8 cellular contexts compared by ENCODE assay signal in genomic region chrX:132615396-132616131, GRCh38.
DNase-seq lines count a peak whose midpoint lies in the region; TF ChIP-seq lines count a peak whose summit lies in the region.

No MANE protein-coding gene starts in this region.

- H3K56ac ChIP-seq in mesendoderm (ENCODE audit: low read length), result no peak overlapping the region

- no peaks in the 10 kb centered on the region for H3K79me2 ChIP-seq in mesendoderm (ENCODE audit: control insufficient read depth, insufficient read depth, low read length)

- DNase-seq in SKM-1 treated with dmso at 0.1 percent for 144 hours (lab: John Stamatoyannopoulos, UW; ENCODE audit: unreplicated experiment) (peak; percentile 21), SKM-1 (lab: John Stamatoyannopoulos, UW; ENCODE audit: unreplicated experiment) (no peak), HT-29 (ENCODE audit: low spot score) (peak; percentile 49), T-helper 9 cell (peak; percentile 30), cerebellar cortex (ENCODE audit: low spot score) (peak; percentile 15), mesendoderm (peak; percentile 70), testis (peak; percentile 53), NCI-H2081 treated with DMSO at 0.1 percent for 48 hours (lab: John Stamatoyannopoulos, UW) (no peak)

- H3K4me1 ChIP-seq in mesendoderm (ENCODE audit: control insufficient read depth, low read depth, low read length) (no peaks in the 10 kb centered on the region), testis (no peaks in the 10 kb centered on the region)

- H3K79me1 ChIP-seq in mesendoderm (ENCODE audit: low read length), result no peaks in the 10 kb centered on the region

- no peak overlapping the region for H4K8ac ChIP-seq in mesendoderm (ENCODE audit: low read depth, low read length)

- H3K4ac ChIP-seq in mesendoderm (ENCODE audit: low read depth, low read length), result no peak overlapping the region

- no CpG with 5 or more reads among the region's 4 CpGs for WGBS in mesendoderm (ENCODE audit: extremely low coverage, insufficient coverage, low lambda C conversion rate)
- WGBS in testis, 2 donors, result 51 to 53% methylated on average over 2 to 4 of the region's 4 CpGs

- TF ChIP-seq POLR2A in testis (IDR thresholded peaks at IDR 0.05), result no peak

- TF ChIP-seq CTCF in testis (IDR thresholded peaks at IDR 0.05), result peak in 1 of 3 experiments; percentile 27

- H3K18ac ChIP-seq in mesendoderm (ENCODE audit: low read length), result no peak overlapping the region

- no peak overlapping the region for H3K4me3 ChIP-seq in mesendoderm (ENCODE audit: low read length)
- H3K4me3 ChIP-seq in testis, result no peak overlapping the region

- H3K27me3 ChIP-seq in mesendoderm (ENCODE audit: insufficient read depth, low read length, poor library complexity), result no peaks in the 10 kb centered on the region
- H3K27me3 ChIP-seq in testis, result no peaks in the 10 kb centered on the region

- no peak overlapping the region for H3K9ac ChIP-seq in mesendoderm (ENCODE audit: low read length)

- H3K23ac ChIP-seq in mesendoderm (ENCODE audit: low read length), result no peak overlapping the region

- no peak overlapping the region for H2BK15ac ChIP-seq in mesendoderm (replicated peaks; ENCODE audit: low read depth)

- no peaks in the 10 kb centered on the region for H3K9me3 ChIP-seq in testis

- H3K36me3 ChIP-seq in mesendoderm (ENCODE audit: control insufficient read depth, insufficient read depth, low read length), result no peaks in the 10 kb centered on the region
- no peaks in the 10 kb centered on the region for H3K36me3 ChIP-seq in testis (ENCODE audit: low read depth, missing control alignments)

- H3K27ac ChIP-seq in mesendoderm (ENCODE audit: low read depth, low read length) (no peak overlapping the region), testis (no peak overlapping the region)

- H2BK5ac ChIP-seq in mesendoderm (ENCODE audit: low read length), result no peak overlapping the region

- H3K4me2 ChIP-seq in mesendoderm (ENCODE audit: low read length), result no peak overlapping the region

- intact Hi-C loops in testis (cut with DNase I; ENCODE audit: low total_unique reads), result no loop called here

- H4K5ac ChIP-seq in mesendoderm (ENCODE audit: low read length), result no peak overlapping the region

- H2BK120ac ChIP-seq in mesendoderm (ENCODE audit: low read depth, low read length), result no peak overlapping the region

- H2AK5ac ChIP-seq in mesendoderm (ENCODE audit: low read length), result no peak overlapping the region

Comparison
In these comparisons a context has a peak if more than half of its experiments do, and no peak if none do; other contexts are left out.
1. DNase-seq: peak in SKM-1 treated with dmso at 0.1 percent for 144 hours (single experiment), HT-29 (single experiment), T-helper 9 cell (single experiment), cerebellar cortex (single experiment), mesendoderm (single experiment) and testis (single experiment); none in SKM-1 (single experiment) and NCI-H2081 treated with DMSO at 0.1 percent for 48 hours (single experiment).